Comparison of ENCODE assay signal across 21 cellular contexts in genomic region chr5:78007232-78007631, GRCh38.
"Had no signal": no experiment of that assay in that cellular context is flagged by ENCODE, and none has a peak within 500 bp of the region (broad histone marks: within the 10 kb centered on the region; RNA-seq: fewer than 3 reads in every experiment).

No MANE protein-coding gene starts in this region.

- ATAC-seq: left colon; left ventricle myocardium superior; natural killer cell treated with Interleukin-12 subunit alpha and Interleukin-12 subunit beta and Interleukin-15 and Interleukin-18, amount 100 ng/mL, for 72 hours; psoas muscle; stimulated activated naive B cell treated with anti-CD40 and anti-IgM and Interleukin-4, amounts not matched to agents 10 μg/mL and 1 μg/mL and 100 μg/mL, for 72 hours; stimulated activated naive CD8-positive, alpha-beta T cell treated with anti-CD3 and anti-CD28 coated beads, Interleukin-15, amount 100 ng/mL, for 72 hours had no signal

- H3K4me1 ChIP-seq: parathyroid adenoma, psoas muscle, thyroid gland had no signal

- H3K9ac ChIP-seq: parathyroid adenoma had no signal

- H3K4me3 ChIP-seq: hepatocyte, lung, psoas muscle, sigmoid colon, skin epidermis, thyroid gland had no signal

- DNase-seq: effector CD8-positive, alpha-beta T cell; foreskin melanocyte; head of caudate nucleus; kidney; left colon; left ventricle myocardium superior; mesenchymal stem cell; midbrain; occipital lobe; psoas muscle; sigmoid colon; stimulated activated CD4-positive, alpha-beta T cell treated with anti-CD3 and anti-CD28 coated beads, Interleukin-2, amount 100 ng/mL, for 24 hours; stimulated activated CD4-positive, alpha-beta T cell treated with anti-CD3 and anti-CD28 coated beads, Interleukin-4, amount 100 ng/mL, for 4 hours; stimulated activated naive B cell treated with anti-CD40 and anti-IgM and Interleukin-4, amounts not matched to agents 10 μg/mL and 1 μg/mL and 100 μg/mL, for 72 hours; stimulated activated naive CD8-positive, alpha-beta T cell treated with anti-CD3 and anti-CD28 coated beads, Interleukin-15, amount 100 ng/mL, for 72 hours; thyroid gland had no signal

- H3K36me3 ChIP-seq: thyroid gland had no signal

- H3K27me3 ChIP-seq: hepatocyte, sigmoid colon, thyroid gland had no signal

- H3K9me3 ChIP-seq: psoas muscle, sigmoid colon, thyroid gland had no signal

- H3K27ac ChIP-seq: hepatocyte, parathyroid adenoma, psoas muscle, sigmoid colon, skin epidermis, thyroid gland had no signal
